ENCODE assay signal across 8 cellular contexts in genomic region chr11:77188323-77188911, GRCh38.
DNase-seq lines count a peak whose midpoint lies in the region; ATAC-seq, FAIRE-seq and TF ChIP-seq lines count a peak whose summit lies in the region.

No MANE protein-coding gene starts in this region.

- H2AFZ ChIP-seq in parathyroid adenoma = no peak overlapping the region

- intact Hi-C loops in upper lobe of right lung (cut with DNase I) = no loop called here

- no peaks in the 10 kb centered on the region for H3K79me2 ChIP-seq in parathyroid adenoma

- peak; percentile 78 for DNase-seq in GM12865 (ENCODE audit: low read depth)
- peak; percentile 56 for DNase-seq in MG63
- peak; percentile 70 to 90 for DNase-seq in SJCRH30
- DNase-seq in activated effector memory CD4-positive, alpha-beta T cell treated with anti-CD3 and anti-CD28 coated beads, Interleukin-2, amount 50 U/mL, for 16 hours = peak; percentile 87
- DNase-seq in frontal cortex (ENCODE audit: low spot score in 2 of 2) = peak; percentile 77 to 87
- DNase-seq in upper lobe of right lung = peak; percentile 87

- peaks cover 7% of the 10 kb centered on the region; the same call in 1 of the 2 replicates for H3K4me1 ChIP-seq in SJCRH30
- H3K4me1 ChIP-seq in parathyroid adenoma = no peaks in the 10 kb centered on the region
- H3K4me1 ChIP-seq in upper lobe of right lung = peaks cover 3% of the 10 kb centered on the region

- H3K36me3 ChIP-seq in MG63 = no peaks in the 10 kb centered on the region
- H3K36me3 ChIP-seq in SJCRH30 = no peaks in the 10 kb centered on the region
- H3K36me3 ChIP-seq in parathyroid adenoma (ENCODE audit: control insufficient read depth, insufficient read depth, low read length) = no peaks in the 10 kb centered on the region
- H3K36me3 ChIP-seq in upper lobe of right lung = no peaks in the 10 kb centered on the region

- ATAC-seq in upper lobe of right lung = peak; percentile 79
- ATAC-seq in HG03520 (IDR thresholded peaks at IDR 0.05; ENCODE audit: unreplicated experiment) = no peak

- H3K4me2 ChIP-seq in parathyroid adenoma (ENCODE audit: low read length) = no peak overlapping the region

- H3K9me3 ChIP-seq in MG63 (no peaks in the 10 kb centered on the region), SJCRH30 (replicated peaks) (no peaks in the 10 kb centered on the region), parathyroid adenoma (ENCODE audit: control insufficient read depth, low read length) (no peaks in the 10 kb centered on the region), upper lobe of right lung (no peaks in the 10 kb centered on the region)

- FAIRE-seq in frontal cortex (lab: Jason Lieb, UNC) = peak; percentile 82

- H3K4me3 ChIP-seq in GM12865 (ENCODE audit: low read depth, low read length) (no peak overlapping the region), MG63 (no peak overlapping the region), SJCRH30 (no peak overlapping the region), parathyroid adenoma (ENCODE audit: low read depth, low read length) (no peak overlapping the region), upper lobe of right lung (no peak overlapping the region)

- H3K27ac ChIP-seq in SJCRH30 = no peak overlapping the region
- no peak overlapping the region for H3K27ac ChIP-seq in parathyroid adenoma
- no peak overlapping the region for H3K27ac ChIP-seq in upper lobe of right lung

- TF ChIP-seq CTCF in GM12865 (IDR thresholded peaks at IDR 0.05; ENCODE audit: insufficient read depth, low read depth, low read length, missing control alignments) (peak; percentile 83), parathyroid adenoma (IDR thresholded peaks at IDR 0.05) (peak; percentile 81), upper lobe of right lung (IDR thresholded peaks at IDR 0.05) (peak; percentile 91)

- no peak overlapping the region for H3K9ac ChIP-seq in parathyroid adenoma

- H3K27me3 ChIP-seq in MG63 = no peaks in the 10 kb centered on the region
- no peaks in the 10 kb centered on the region for H3K27me3 ChIP-seq in SJCRH30
- no peaks in the 10 kb centered on the region for H3K27me3 ChIP-seq in parathyroid adenoma (ENCODE audit: control insufficient read depth, insufficient read depth, low read length)
- no peaks in the 10 kb centered on the region for H3K27me3 ChIP-seq in upper lobe of right lung
